8 cellular contexts compared by ENCODE assay signal in genomic region chr3:169146866-169147245, GRCh38.
DNase-seq lines count a peak whose midpoint lies in the region; ATAC-seq, FAIRE-seq and TF ChIP-seq lines count a peak whose summit lies in the region.

No MANE protein-coding gene starts in this region.

- no peak for FAIRE-seq in GM12892 (lab: Jason Lieb, UNC)

- no peak overlapping the region for H3K27ac Mint-ChIP-seq in stimulated activated naive CD8-positive, alpha-beta T cell treated with anti-CD3 and anti-CD28 coated beads, Interleukin-15, Interleukin-2, amounts not matched to agents 100 ng/mL and 50 ng/mL, for 24 hours
- H3K27ac Mint-ChIP-seq in activated naive CD8-positive, alpha-beta T cell treated with anti-CD3 and anti-CD28 coated beads, Interleukin-2, amount 50 U/mL, for 24 hours: peak overlapping the region; percentile 18

- peak overlapping the region; percentile 87 to 92 for H3K27ac ChIP-seq in thoracic aorta

- no peak for TF ChIP-seq CTCF in thoracic aorta (IDR thresholded peaks at IDR 0.05)

- peaks cover 87% of the 10 kb centered on the region for H3K27me3 Mint-ChIP-seq in stimulated activated naive CD8-positive, alpha-beta T cell treated with anti-CD3 and anti-CD28 coated beads, Interleukin-15, Interleukin-2, amounts not matched to agents 100 ng/mL and 50 ng/mL, for 24 hours
- H3K27me3 Mint-ChIP-seq in activated naive CD8-positive, alpha-beta T cell treated with anti-CD3 and anti-CD28 coated beads, Interleukin-2, amount 50 U/mL, for 24 hours: peaks cover 75% of the 10 kb centered on the region

- H3K4me1 ChIP-seq in thoracic aorta (ENCODE audit: control insufficient read depth in 1 of 2, low read depth in 2 of 2): peaks cover 6 to 44% of the 10 kb centered on the region in 2 donors

- H3K4me3 ChIP-seq in thoracic aorta: peak overlapping the region; percentile 88

- ATAC-seq in stimulated activated naive CD8-positive, alpha-beta T cell treated with anti-CD3 and anti-CD28 coated beads, Interleukin-15, Interleukin-2, amounts not matched to agents 100 U/mL and 50 U/mL, for 24 hours: no peak
- no peak for ATAC-seq in activated naive CD8-positive, alpha-beta T cell treated with anti-CD3 and anti-CD28 coated beads, Interleukin-2, amount 50 U/mL, for 24 hours
- no peak for ATAC-seq in thoracic aorta (ENCODE audit: insufficient number of reproducible peaks, low FRiP score, low read depth)

- no peaks in the 10 kb centered on the region for H3K27me3 ChIP-seq in thoracic aorta (replicated peaks; ENCODE audit: insufficient read depth)

- H3K36me3 Mint-ChIP-seq in stimulated activated naive CD8-positive, alpha-beta T cell treated with anti-CD3 and anti-CD28 coated beads, Interleukin-15, Interleukin-2, amounts not matched to agents 100 ng/mL and 50 ng/mL, for 24 hours (ENCODE audit: low read depth): no peaks in the 10 kb centered on the region
- H3K36me3 Mint-ChIP-seq in activated naive CD8-positive, alpha-beta T cell treated with anti-CD3 and anti-CD28 coated beads, Interleukin-2, amount 50 U/mL, for 24 hours (ENCODE audit: low read depth): no peaks in the 10 kb centered on the region

- H3K4me3 Mint-ChIP-seq in stimulated activated naive CD8-positive, alpha-beta T cell treated with anti-CD3 and anti-CD28 coated beads, Interleukin-15, Interleukin-2, amounts not matched to agents 100 ng/mL and 50 ng/mL, for 24 hours: peak overlapping the region; percentile 71
- peak overlapping the region; percentile 64 for H3K4me3 Mint-ChIP-seq in activated naive CD8-positive, alpha-beta T cell treated with anti-CD3 and anti-CD28 coated beads, Interleukin-2, amount 50 U/mL, for 24 hours

- no peak for DNase-seq in stimulated activated naive CD8-positive, alpha-beta T cell treated with anti-CD3 and anti-CD28 coated beads, Interleukin-15, Interleukin-2, amounts not matched to agents 100 U/mL and 50 U/mL, for 24 hours
- no peak for DNase-seq in activated naive CD8-positive, alpha-beta T cell treated with anti-CD3 and anti-CD28 coated beads, Interleukin-2, amount 50 U/mL, for 24 hours
- DNase-seq in iris pigment epithelial cell (ENCODE audit: low read depth): peak; percentile 17
- no peak for DNase-seq in thoracic aorta (ENCODE audit: low spot score)
- DNase-seq in NOMO-1 treated with DMSO at 0.1 percent for 48 hours (lab: John Stamatoyannopoulos, UW; ENCODE audit: unreplicated experiment): no peak
- DNase-seq in GM12892 (ENCODE audit: insufficient read length): no peak
- no peak for DNase-seq in C1 segment of cervical spinal cord (lab: John Stamatoyannopoulos, UW)

- H3K9me3 Mint-ChIP-seq in stimulated activated naive CD8-positive, alpha-beta T cell treated with anti-CD3 and anti-CD28 coated beads, Interleukin-15, Interleukin-2, amounts not matched to agents 100 ng/mL and 50 ng/mL, for 24 hours: peaks cover 5% of the 10 kb centered on the region
- no peaks in the 10 kb centered on the region for H3K9me3 Mint-ChIP-seq in activated naive CD8-positive, alpha-beta T cell treated with anti-CD3 and anti-CD28 coated beads, Interleukin-2, amount 50 U/mL, for 24 hours

- H3K9me3 ChIP-seq in thoracic aorta: no peaks in the 10 kb centered on the region

- no peaks in the 10 kb centered on the region for H3K36me3 ChIP-seq in thoracic aorta

- H3K4me1 Mint-ChIP-seq in stimulated activated naive CD8-positive, alpha-beta T cell treated with anti-CD3 and anti-CD28 coated beads, Interleukin-15, Interleukin-2, amounts not matched to agents 100 ng/mL and 50 ng/mL, for 24 hours (ENCODE audit: low read depth): peaks cover 22% of the 10 kb centered on the region
- H3K4me1 Mint-ChIP-seq in activated naive CD8-positive, alpha-beta T cell treated with anti-CD3 and anti-CD28 coated beads, Interleukin-2, amount 50 U/mL, for 24 hours: peaks cover 21% of the 10 kb centered on the region

- no peak for TF ChIP-seq POLR2A in GM12892 (IDR thresholded peaks at IDR 0.05; ENCODE audit: low read depth, low read length)
